ENCODE assay signal across 1 cellular context in the genomic region with DNA sequence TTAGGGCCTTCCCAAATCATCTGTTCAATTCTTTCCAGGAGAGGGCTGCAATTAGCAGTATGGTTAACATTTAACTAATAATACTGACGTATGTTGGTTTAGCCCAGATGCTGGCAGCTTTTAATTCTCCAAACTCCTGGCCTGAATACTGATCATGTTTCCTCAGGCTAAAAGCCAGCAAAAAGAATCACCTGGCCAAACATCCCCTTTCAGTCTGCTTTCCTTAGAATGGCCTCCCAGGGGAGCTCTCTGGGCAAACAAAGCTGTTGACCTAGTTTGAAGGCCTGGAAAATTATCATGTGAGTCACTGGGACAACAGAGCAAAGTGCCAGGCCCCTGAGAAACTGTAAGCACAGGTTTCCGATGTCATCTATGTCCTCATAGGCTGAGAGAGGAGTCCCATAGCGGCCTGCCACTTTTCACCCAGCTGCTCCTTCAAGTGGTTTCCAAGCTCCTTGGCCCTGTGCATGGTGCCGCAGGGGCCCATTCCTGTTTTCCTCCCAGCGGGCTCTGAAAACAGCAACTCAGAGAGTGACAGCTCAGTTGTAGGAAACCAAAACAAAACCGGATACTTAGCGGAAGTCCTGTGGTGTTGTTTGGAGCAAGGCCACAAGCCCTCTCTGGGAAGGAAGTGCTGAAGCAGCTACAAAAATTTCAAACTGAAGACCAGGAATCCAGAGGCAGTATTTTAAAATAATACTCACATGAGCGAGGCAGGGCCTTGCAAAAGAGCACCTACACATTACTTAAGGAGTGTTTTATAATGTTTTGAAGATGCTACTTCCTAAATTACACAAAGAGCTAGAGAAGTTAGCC.
A peak's percentile ranks its signal among the peaks of the same experiment; 100 is the strongest.
TF ChIP-seq lines count a peak whose summit lies in the region.

No MANE protein-coding gene starts in this region.

TF ChIP-seq in K562, 482 proteins besides CTCF, POLR2A, EP300 and RAD21 (continued from another document and continues in another):
- TF ChIP-seq, protein P1, sequence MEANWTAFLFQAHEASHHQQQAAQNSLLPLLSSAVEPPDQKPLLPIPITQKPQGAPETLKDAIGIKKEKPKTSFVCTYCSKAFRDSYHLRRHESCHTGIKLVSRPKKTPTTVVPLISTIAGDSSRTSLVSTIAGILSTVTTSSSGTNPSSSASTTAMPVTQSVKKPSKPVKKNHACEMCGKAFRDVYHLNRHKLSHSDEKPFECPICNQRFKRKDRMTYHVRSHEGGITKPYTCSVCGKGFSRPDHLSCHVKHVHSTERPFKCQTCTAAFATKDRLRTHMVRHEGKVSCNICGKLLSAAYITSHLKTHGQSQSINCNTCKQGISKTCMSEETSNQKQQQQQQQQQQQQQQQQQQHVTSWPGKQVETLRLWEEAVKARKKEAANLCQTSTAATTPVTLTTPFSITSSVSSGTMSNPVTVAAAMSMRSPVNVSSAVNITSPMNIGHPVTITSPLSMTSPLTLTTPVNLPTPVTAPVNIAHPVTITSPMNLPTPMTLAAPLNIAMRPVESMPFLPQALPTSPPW (CRISPR knock-in tag; IDR thresholded peaks at IDR 0.05) = peak; percentile 36
- peak; percentile 65; the same call in 1 of the 2 replicates for TF ChIP-seq SMARCA4 (IDR thresholded peaks at IDR 0.05)
- peak; percentile 21 to 68; a peak in 2 of 4 replicates for TF ChIP-seq ETV6 (IDR thresholded peaks at IDR 0.05; ENCODE audit: borderline replicate concordance in 1 of 2, low read depth in 2 of 2, low read length in 1 of 2)
- TF ChIP-seq ETV6 (CRISPR knock-in tag; IDR thresholded peaks at IDR 0.05; ENCODE audit: borderline replicate concordance) = no peak
- TF ChIP-seq FOXK2 (conservative IDR thresholded peaks at IDR 0.05 in 1 of 2, IDR thresholded peaks at IDR 0.05 in 1 of 2; ENCODE audit: low read depth in 2 of 2) = peak; percentile 81 to 85; a peak in 3 of 4 replicates
- TF ChIP-seq FOXA3 (CRISPR knock-in tag; conservative IDR thresholded peaks at IDR 0.05 in 1 of 2, IDR thresholded peaks at IDR 0.05 in 1 of 2) = peak; percentile 97 to 98
- no peak for TF ChIP-seq NCOA1 (IDR thresholded peaks at IDR 0.05; ENCODE audit: low read depth)
- no peak for TF ChIP-seq ZC3H11A (IDR thresholded peaks at IDR 0.05; ENCODE audit: low read depth, low read length)
- TF ChIP-seq FOSL1 (tag; conservative IDR thresholded peaks at IDR 0.05) = peak; percentile 93
- TF ChIP-seq TBP (optimal IDR thresholded peaks at IDR 0.05; ENCODE audit: low read depth, low read length) = peak; percentile 3
- TF ChIP-seq, protein P2, sequence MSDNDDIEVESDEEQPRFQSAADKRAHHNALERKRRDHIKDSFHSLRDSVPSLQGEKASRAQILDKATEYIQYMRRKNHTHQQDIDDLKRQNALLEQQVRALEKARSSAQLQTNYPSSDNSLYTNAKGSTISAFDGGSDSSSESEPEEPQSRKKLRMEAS (CRISPR knock-in tag; IDR thresholded peaks at IDR 0.05) = no peak
- peak; percentile 63; the same call in 1 of the 2 replicates for TF ChIP-seq PHF8 (IDR thresholded peaks at IDR 0.05; ENCODE audit: borderline replicate concordance, low read length)
- peak; percentile 49; the same call in 1 of the 2 replicates for TF ChIP-seq CTBP1 (IDR thresholded peaks at IDR 0.05; ENCODE audit: borderline replicate concordance)
- TF ChIP-seq, protein P3, sequence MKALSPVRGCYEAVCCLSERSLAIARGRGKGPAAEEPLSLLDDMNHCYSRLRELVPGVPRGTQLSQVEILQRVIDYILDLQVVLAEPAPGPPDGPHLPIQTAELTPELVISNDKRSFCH (CRISPR knock-in tag; IDR thresholded peaks at IDR 0.05) = no peak
- TF ChIP-seq, protein P3 (tag; IDR thresholded peaks at IDR 0.05) = peak; percentile 73
- TF ChIP-seq SMAD4 (CRISPR knock-in tag; conservative IDR thresholded peaks at IDR 0.05) = peak; percentile 62; the same call in 1 of the 2 replicates
- TF ChIP-seq MAFG (tag; conservative IDR thresholded peaks at IDR 0.05) = peak; percentile 45; the same call in 1 of the 2 replicates
- TF ChIP-seq, protein P4, sequence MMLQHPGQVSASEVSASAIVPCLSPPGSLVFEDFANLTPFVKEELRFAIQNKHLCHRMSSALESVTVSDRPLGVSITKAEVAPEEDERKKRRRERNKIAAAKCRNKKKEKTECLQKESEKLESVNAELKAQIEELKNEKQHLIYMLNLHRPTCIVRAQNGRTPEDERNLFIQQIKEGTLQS (IDR thresholded peaks at IDR 0.05) = peak; percentile 72
- TF ChIP-seq, protein P4 (CRISPR knock-in tag; conservative IDR thresholded peaks at IDR 0.05) = no peak
- TF ChIP-seq TGIF2 (CRISPR knock-in tag; IDR thresholded peaks at IDR 0.05) = no peak
- TF ChIP-seq ZFP36 (IDR thresholded peaks at IDR 0.05; ENCODE audit: low read depth, low read length, partially characterized antibody) = no peak
- TF ChIP-seq, protein P5, sequence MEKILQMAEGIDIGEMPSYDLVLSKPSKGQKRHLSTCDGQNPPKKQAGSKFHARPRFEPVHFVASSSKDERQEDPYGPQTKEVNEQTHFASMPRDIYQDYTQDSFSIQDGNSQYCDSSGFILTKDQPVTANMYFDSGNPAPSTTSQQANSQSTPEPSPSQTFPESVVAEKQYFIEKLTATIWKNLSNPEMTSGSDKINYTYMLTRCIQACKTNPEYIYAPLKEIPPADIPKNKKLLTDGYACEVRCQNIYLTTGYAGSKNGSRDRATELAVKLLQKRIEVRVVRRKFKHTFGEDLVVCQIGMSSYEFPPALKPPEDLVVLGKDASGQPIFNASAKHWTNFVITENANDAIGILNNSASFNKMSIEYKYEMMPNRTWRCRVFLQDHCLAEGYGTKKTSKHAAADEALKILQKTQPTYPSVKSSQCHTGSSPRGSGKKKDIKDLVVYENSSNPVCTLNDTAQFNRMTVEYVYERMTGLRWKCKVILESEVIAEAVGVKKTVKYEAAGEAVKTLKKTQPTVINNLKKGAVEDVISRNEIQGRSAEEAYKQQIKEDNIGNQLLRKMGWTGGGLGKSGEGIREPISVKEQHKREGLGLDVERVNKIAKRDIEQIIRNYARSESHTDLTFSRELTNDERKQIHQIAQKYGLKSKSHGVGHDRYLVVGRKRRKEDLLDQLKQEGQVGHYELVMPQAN (IDR thresholded peaks at IDR 0.05; ENCODE audit: borderline replicate concordance) = no peak
- TF ChIP-seq, protein P6, sequence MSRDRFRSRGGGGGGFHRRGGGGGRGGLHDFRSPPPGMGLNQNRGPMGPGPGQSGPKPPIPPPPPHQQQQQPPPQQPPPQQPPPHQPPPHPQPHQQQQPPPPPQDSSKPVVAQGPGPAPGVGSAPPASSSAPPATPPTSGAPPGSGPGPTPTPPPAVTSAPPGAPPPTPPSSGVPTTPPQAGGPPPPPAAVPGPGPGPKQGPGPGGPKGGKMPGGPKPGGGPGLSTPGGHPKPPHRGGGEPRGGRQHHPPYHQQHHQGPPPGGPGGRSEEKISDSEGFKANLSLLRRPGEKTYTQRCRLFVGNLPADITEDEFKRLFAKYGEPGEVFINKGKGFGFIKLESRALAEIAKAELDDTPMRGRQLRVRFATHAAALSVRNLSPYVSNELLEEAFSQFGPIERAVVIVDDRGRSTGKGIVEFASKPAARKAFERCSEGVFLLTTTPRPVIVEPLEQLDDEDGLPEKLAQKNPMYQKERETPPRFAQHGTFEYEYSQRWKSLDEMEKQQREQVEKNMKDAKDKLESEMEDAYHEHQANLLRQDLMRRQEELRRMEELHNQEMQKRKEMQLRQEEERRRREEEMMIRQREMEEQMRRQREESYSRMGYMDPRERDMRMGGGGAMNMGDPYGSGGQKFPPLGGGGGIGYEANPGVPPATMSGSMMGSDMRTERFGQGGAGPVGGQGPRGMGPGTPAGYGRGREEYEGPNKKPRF (IDR thresholded peaks at IDR 0.05; ENCODE audit: low read depth, low read length) = no peak
- no peak for TF ChIP-seq ZNF431 (CRISPR knock-in tag; IDR thresholded peaks at IDR 0.05)
- peak; percentile 75; the same call in 1 of the 2 replicates for TF ChIP-seq KLF6 (CRISPR knock-in tag; IDR thresholded peaks at IDR 0.05; ENCODE audit: borderline replicate concordance)
- no peak for TF ChIP-seq ZNF3 (CRISPR knock-in tag; IDR thresholded peaks at IDR 0.05)
- 0 out of 2 replicates have a peak, but pooled peaks have one; percentile 4 for TF ChIP-seq ESRRA (IDR thresholded peaks at IDR 0.05; ENCODE audit: borderline replicate concordance, low read depth)
- TF ChIP-seq FOXM1 (IDR thresholded peaks at IDR 0.05; ENCODE audit: low read depth) = no peak
- no peak for TF ChIP-seq FOXM1 (CRISPR knock-in tag; IDR thresholded peaks at IDR 0.05; ENCODE audit: low read depth)
- TF ChIP-seq ZNF830 (CRISPR knock-in tag; IDR thresholded peaks at IDR 0.05) = no peak
- peak; percentile 95 for TF ChIP-seq ZNF589 (CRISPR knock-in tag; IDR thresholded peaks at IDR 0.05; ENCODE audit: low read depth)
- TF ChIP-seq ESRRB (CRISPR knock-in tag; IDR thresholded peaks at IDR 0.05; ENCODE audit: borderline replicate concordance) = no peak
- no peak for TF ChIP-seq HDAC8 (tag; IDR thresholded peaks at IDR 0.05)
- no peak for TF ChIP-seq SP1 (CRISPR knock-in tag; IDR thresholded peaks at IDR 0.05)
- TF ChIP-seq NCOR1 (IDR thresholded peaks at IDR 0.05) = no peak
- TF ChIP-seq ETV5 (CRISPR knock-in tag; IDR thresholded peaks at IDR 0.05; ENCODE audit: low read depth) = 0 out of 2 replicates have a peak, but pooled peaks have one; percentile 26
- TF ChIP-seq NEUROD1 (IDR thresholded peaks at IDR 0.05; ENCODE audit: borderline replicate concordance, low read depth, low read length, partially characterized antibody) = no peak
- TF ChIP-seq, protein P7, sequence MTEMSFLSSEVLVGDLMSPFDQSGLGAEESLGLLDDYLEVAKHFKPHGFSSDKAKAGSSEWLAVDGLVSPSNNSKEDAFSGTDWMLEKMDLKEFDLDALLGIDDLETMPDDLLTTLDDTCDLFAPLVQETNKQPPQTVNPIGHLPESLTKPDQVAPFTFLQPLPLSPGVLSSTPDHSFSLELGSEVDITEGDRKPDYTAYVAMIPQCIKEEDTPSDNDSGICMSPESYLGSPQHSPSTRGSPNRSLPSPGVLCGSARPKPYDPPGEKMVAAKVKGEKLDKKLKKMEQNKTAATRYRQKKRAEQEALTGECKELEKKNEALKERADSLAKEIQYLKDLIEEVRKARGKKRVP (CRISPR knock-in tag; IDR thresholded peaks at IDR 0.05) = no peak
- peak; percentile 81; the same call in 1 of the 2 replicates for TF ChIP-seq L3MBTL2 (IDR thresholded peaks at IDR 0.05)
- TF ChIP-seq SMAD3 (CRISPR knock-in tag; conservative IDR thresholded peaks at IDR 0.05) = 0 out of 2 replicates have a peak, but pooled peaks have one; percentile 47
- TF ChIP-seq IRF2 (CRISPR knock-in tag; IDR thresholded peaks at IDR 0.05) = no peak
- 0 out of 2 replicates have a peak, but pooled peaks have one; percentile 44 for TF ChIP-seq HDAC2 (IDR thresholded peaks at IDR 0.05)
- peak; percentile 75 for TF ChIP-seq ATF7 (IDR thresholded peaks at IDR 0.05)
- no peak for TF ChIP-seq NFYB (IDR thresholded peaks at IDR 0.05; ENCODE audit: extremely low read depth, insufficient read length)
- TF ChIP-seq SIRT6 (IDR thresholded peaks at IDR 0.05; ENCODE audit: low read depth, low read length) = no peak
- TF ChIP-seq NR4A1 (CRISPR knock-in tag; IDR thresholded peaks at IDR 0.05) = no peak
- peak; percentile 86 for TF ChIP-seq NR4A1 (tag; IDR thresholded peaks at IDR 0.05)
- peak; percentile 83 for TF ChIP-seq ETV1 (tag; conservative IDR thresholded peaks at IDR 0.05; ENCODE audit: low read depth)
- TF ChIP-seq SMARCE1 (IDR thresholded peaks at IDR 0.05) = peak; percentile 51
- TF ChIP-seq HCFC1 (IDR thresholded peaks at IDR 0.05; ENCODE audit: low read depth, low read length) = peak; percentile 22; the same call in 1 of the 2 replicates
- peak; percentile 50; the same call in 1 of the 2 replicates for TF ChIP-seq SOX6 (IDR thresholded peaks at IDR 0.05)
